ENCODE assay signal across 24 cellular contexts in the genomic region with DNA sequence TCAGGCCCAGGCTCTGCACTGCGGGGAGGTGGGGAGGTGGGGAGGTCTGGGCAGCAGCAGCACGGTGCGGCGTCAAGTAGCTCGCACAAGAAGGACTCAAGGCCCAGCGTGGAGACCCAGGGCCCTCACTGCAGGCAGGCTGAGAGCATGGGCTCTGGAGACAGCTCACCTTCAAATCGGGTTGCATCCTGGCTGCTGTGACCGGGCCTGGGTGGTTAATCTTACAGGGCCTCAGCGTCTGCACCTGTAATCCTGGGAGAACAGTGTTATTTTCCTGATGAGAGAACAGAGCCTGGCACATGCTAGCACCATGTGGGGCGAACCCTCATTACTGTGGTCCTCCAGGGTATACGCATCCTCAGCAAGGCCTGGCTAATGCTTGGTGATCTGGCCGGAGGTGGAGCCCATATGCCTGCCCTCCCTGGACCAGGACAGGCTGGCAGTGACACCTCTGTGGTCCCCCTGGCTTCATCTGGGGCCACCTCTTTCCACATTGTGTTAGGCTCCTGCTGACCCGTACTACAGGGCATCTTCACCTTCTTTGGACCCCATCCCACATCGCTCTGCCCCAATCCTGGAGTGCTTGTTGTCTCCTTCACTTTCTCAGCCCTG. TPM values are rescaled to one million over a fixed set of nuclear protein-coding genes. Genes with fewer than 3 reads are reported as not detected.
DNase-seq lines count a peak whose midpoint lies in the region; ATAC-seq and TF ChIP-seq lines count a peak whose summit lies in the region.
"Had no signal": no experiment of that assay in that cellular context is flagged by ENCODE, and none has a peak within 500 bp of the region (broad histone marks: within the 10 kb centered on the region; RNA-seq: fewer than 3 reads in every experiment).

No MANE protein-coding gene starts in this region.

- no peak overlapping the region for H3K9ac ChIP-seq in Karpas-422 (ENCODE audit: low read length)
- H3K9ac ChIP-seq: GM23248 had no signal

- H3K4me2 ChIP-seq in Karpas-422 (ENCODE audit: low read depth, low read length, poor library complexity, severe bottlenecking) = no peak overlapping the region

- peaks cover 2% of the 10 kb centered on the region for H3K9me3 Mint-ChIP-seq in neural crest cell
- H3K9me3 Mint-ChIP-seq: activated CD4-positive, alpha-beta memory T cell treated with anti-CD3 and anti-CD28 coated beads for 36 hours; HFFc6; stimulated activated naive CD8-positive, alpha-beta T cell treated with anti-CD3 and anti-CD28 coated beads, Interleukin-15, Interleukin-2, amounts not matched to agents 100 ng/mL and 50 ng/mL, for 24 hours had no signal

- H3K27me3 Mint-ChIP-seq in neural crest cell (ENCODE audit: low read depth) = peaks cover 47% of the 10 kb centered on the region
- H3K27me3 Mint-ChIP-seq: activated CD4-positive, alpha-beta memory T cell treated with anti-CD3 and anti-CD28 coated beads for 36 hours; stimulated activated naive CD8-positive, alpha-beta T cell treated with anti-CD3 and anti-CD28 coated beads, Interleukin-15, Interleukin-2, amounts not matched to agents 100 ng/mL and 50 ng/mL, for 24 hours had no signal

- H3K27me3 ChIP-seq in right atrium auricular region = no peaks in the 10 kb centered on the region
- no peaks in the 10 kb centered on the region for H3K27me3 ChIP-seq in RWPE2 (ENCODE audit: insufficient read depth, poor library complexity, severe bottlenecking)
- no peaks in the 10 kb centered on the region for H3K27me3 ChIP-seq in Karpas-422 (ENCODE audit: low read length)
- H3K27me3 ChIP-seq: BE2C, SJSA1, tibial nerve had no signal

- peak overlapping the region; percentile 66 for H3K27ac Mint-ChIP-seq in neural crest cell (ENCODE audit: unreplicated experiment)
- H3K27ac Mint-ChIP-seq: activated CD4-positive, alpha-beta memory T cell treated with anti-CD3 and anti-CD28 coated beads for 36 hours; HFFc6; stimulated activated naive CD8-positive, alpha-beta T cell treated with anti-CD3 and anti-CD28 coated beads, Interleukin-15, Interleukin-2, amounts not matched to agents 100 ng/mL and 50 ng/mL, for 24 hours had no signal

- TF ChIP-seq CTCF in right atrium auricular region (IDR thresholded peaks at IDR 0.05) (no peak), RWPE2 (IDR thresholded peaks at IDR 0.05; ENCODE audit: poor library complexity, severe bottlenecking) (no peak), neural crest cell (conservative IDR thresholded peaks at IDR 0.05) (no peak)

- ATAC-seq in RWPE2 (ENCODE audit: low read depth) (no peak), HG03175 (IDR thresholded peaks at IDR 0.05; ENCODE audit: unreplicated experiment) (no peak)
- ATAC-seq: activated CD4-positive, CD25-positive, alpha-beta regulatory T cell treated with anti-CD3 and anti-CD28 coated beads, Interleukin-2, amount 50 U/mL, for 24 hours; left ventricle myocardium superior; psoas muscle had no signal

- no peaks in the 10 kb centered on the region for H3K9me3 ChIP-seq in right atrium auricular region
- H3K9me3 ChIP-seq in RWPE2 (ENCODE audit: severe bottlenecking) = no peaks in the 10 kb centered on the region
- no peaks in the 10 kb centered on the region for H3K9me3 ChIP-seq in Karpas-422 (ENCODE audit: low read length)
- H3K9me3 ChIP-seq: BE2C, psoas muscle, SJSA1, tibial nerve had no signal

- no peaks in the 10 kb centered on the region for H3K79me2 ChIP-seq in Karpas-422 (ENCODE audit: low read length)

- peak overlapping the region; percentile 58 for H3K4me3 Mint-ChIP-seq in neural crest cell
- H3K4me3 Mint-ChIP-seq: activated CD4-positive, alpha-beta memory T cell treated with anti-CD3 and anti-CD28 coated beads for 36 hours; HFFc6; stimulated activated naive CD8-positive, alpha-beta T cell treated with anti-CD3 and anti-CD28 coated beads, Interleukin-15, Interleukin-2, amounts not matched to agents 100 ng/mL and 50 ng/mL, for 24 hours had no signal

- no peaks in the 10 kb centered on the region for H4K20me1 ChIP-seq in Karpas-422 (ENCODE audit: insufficient read depth, low read depth, low read length)

- peaks cover 69% of the 10 kb centered on the region for H3K4me1 Mint-ChIP-seq in neural crest cell

- H3K36me3 Mint-ChIP-seq in neural crest cell (ENCODE audit: low read depth) = peaks cover 19% of the 10 kb centered on the region
- H3K36me3 Mint-ChIP-seq: activated CD4-positive, alpha-beta memory T cell treated with anti-CD3 and anti-CD28 coated beads for 36 hours had no signal

- H3K4me3 ChIP-seq in right atrium auricular region (no peak overlapping the region), RWPE2 (ENCODE audit: severe bottlenecking) (no peak overlapping the region), Karpas-422 (ENCODE audit: low read length) (no peak overlapping the region)
- H3K4me3 ChIP-seq: GM23248, psoas muscle, SJSA1, tibial nerve had no signal

- no peak overlapping the region for H3K27ac ChIP-seq in right atrium auricular region
- H3K27ac ChIP-seq in RWPE2 (ENCODE audit: poor library complexity, severe bottlenecking) = no peak overlapping the region
- no peak overlapping the region for H3K27ac ChIP-seq in Karpas-422 (ENCODE audit: low read length)
- H3K27ac ChIP-seq: GM23248, psoas muscle, SJSA1, tibial nerve had no signal

- DNase-seq in cardiac septum (ENCODE audit: low spot score) = peak; percentile 38
- DNase-seq in right atrium auricular region (ENCODE audit: low spot score) = no peak
- peak; percentile 53 for DNase-seq in RWPE2 (ENCODE audit: low spot score)
- no peak for DNase-seq in neural crest cell (ENCODE audit: low read depth, low spot score)
- no peak for DNase-seq in activated gamma-delta T cell (lab: John Stamatoyannopoulos, UW)
- no peak for DNase-seq in Karpas-422
- DNase-seq in HPDE6-E6E7 (ENCODE audit: extremely low spot score) = no peak
- DNase-seq: ACHN; activated CD4-positive, alpha-beta memory T cell treated with anti-CD3 and anti-CD28 coated beads for 36 hours; BE2C; cerebellar nuclear complex; GM23248; HFFc6; left ventricle myocardium superior; NCI-H2029 treated with DMSO at 0.1 percent for 48 hours; NCI-H774; nucleus accumbens; psoas muscle had no signal

- H3K36me3 ChIP-seq in right atrium auricular region (no peaks in the 10 kb centered on the region), RWPE2 (ENCODE audit: low read depth) (no peaks in the 10 kb centered on the region), Karpas-422 (ENCODE audit: insufficient read depth, low read length) (no peaks in the 10 kb centered on the region)
- H3K36me3 ChIP-seq: BE2C, tibial nerve had no signal

- no peak overlapping the region for H2AFZ ChIP-seq in Karpas-422 (ENCODE audit: low read length)
- H2AFZ ChIP-seq: GM23248 had no signal

- H3K9me2 ChIP-seq in Karpas-422 (replicated peaks; ENCODE audit: insufficient read depth, low read length) = no peaks in the 10 kb centered on the region

- intact Hi-C loops in cardiac septum (cut with DNase I) = no loop called here

- H3K4me1 ChIP-seq in right atrium auricular region = peaks cover 0 to 31% of the 10 kb centered on the region in 2 donors
- peaks cover 12% of the 10 kb centered on the region for H3K4me1 ChIP-seq in RWPE2 (ENCODE audit: insufficient read depth, poor library complexity, severe bottlenecking)
- H3K4me1 ChIP-seq in Karpas-422 (ENCODE audit: low read length) = no peaks in the 10 kb centered on the region

RNA-seq across cellular contexts. Expression of a gene that starts 55.5 kb away (rescaled TPM):
- total RNA-seq in cardiac septum = 16.5 TPM
- 1 to 10 TPM; 7.2 to 9.9 TPM for total RNA-seq in right atrium auricular region
- total RNA-seq in neural crest cell = 187 and 205 TPM in 2 replicates
- not detected in 2 replicates for total RNA-seq in Karpas-422 (2014; rRNA removed; shearing (Covaris generic); ENCODE audit: low replicate concordance)
- total RNA-seq: T-helper 1 cell treated with Interleukin-12 subunit alpha and Interleukin-12 subunit beta and Interleukin-4 antibody, amounts not matched to agents 30 ng/mL and 1 ng/mL, for 36 hours had no signal

Comparison
In these comparisons a context has a peak if more than half of its experiments do, and no peak if none do; other contexts are left out.
1. DNase-seq: peak in cardiac septum (single experiment) and RWPE2 (single experiment); none in right atrium auricular region (single experiment), neural crest cell (single experiment), activated gamma-delta T cell (single experiment), Karpas-422 (single experiment) and HPDE6-E6E7 (single experiment).
2. RNA of a gene that starts 55.5 kb away (total RNA-seq): 187 to 205 TPM in neural crest cell; 16.5 TPM in cardiac septum (single experiment), 7.2 to 9.9 TPM in right atrium auricular region and not detected in Karpas-422; every median in the first group is over 10 times any median in the second.